In genomic region chr2:181955010-181955409, GRCh38 we compare ENCODE assay signal across 11 cellular contexts. TPM values are rescaled to one million over a fixed set of nuclear protein-coding genes. Genes with fewer than 3 reads are reported as not detected.
A peak's percentile ranks its signal among the peaks of the same experiment; 100 is the strongest.
DNase-seq lines count a peak whose midpoint lies in the region; ATAC-seq and TF ChIP-seq lines count a peak whose summit lies in the region.
"Had no signal": no experiment of that assay in that cellular context is flagged by ENCODE, and none has a peak within 500 bp of the region (broad histone marks: within the 10 kb centered on the region; RNA-seq: fewer than 3 reads in every experiment).

No MANE protein-coding gene starts in this region.

- no peaks in the 10 kb centered on the region for H3K79me2 ChIP-seq in parathyroid adenoma

- H3K36me3 Mint-ChIP-seq in endothelial cell (ENCODE audit: low read depth, unreplicated experiment): no peaks in the 10 kb centered on the region

- H3K4me3 Mint-ChIP-seq in endothelial cell (ENCODE audit: unreplicated experiment): no peak overlapping the region

- no peak overlapping the region for H3K27ac Mint-ChIP-seq in endothelial cell (ENCODE audit: unreplicated experiment)

- ATAC-seq in HG03175 (IDR thresholded peaks at IDR 0.05; ENCODE audit: unreplicated experiment) (no peak), GM21529 (IDR thresholded peaks at IDR 0.05; ENCODE audit: unreplicated experiment) (no peak)

- no peaks in the 10 kb centered on the region for H3K27me3 ChIP-seq in parathyroid adenoma (ENCODE audit: control insufficient read depth, insufficient read depth, low read length)
- H3K27me3 ChIP-seq: MG63 had no signal

- no peaks in the 10 kb centered on the region for H3K9me3 ChIP-seq in parathyroid adenoma (ENCODE audit: control insufficient read depth, low read length)
- H3K9me3 ChIP-seq: MG63 had no signal

- peak; percentile 75 for DNase-seq in EL
- DNase-seq in NCI-H460 (ENCODE audit: extremely low read depth, low read depth): peak; percentile 26
- DNase-seq in dermis blood vessel endothelial cell: peak; percentile 84
- no peak for DNase-seq in stimulated activated CD4-positive, alpha-beta T cell treated with anti-CD3 and anti-CD28 coated beads, Interleukin-1b, Interleukin-23, amount 100 ng/mL, for 48 hours
- DNase-seq in endothelial cell (ENCODE audit: low spot score): no peak
- DNase-seq: MG63; stimulated activated CD4-positive, alpha-beta T cell treated with anti-CD3 and anti-CD28 coated beads, Interleukin-4, amount 100 ng/mL, for 4 hours had no signal

- no peak overlapping the region for H3K4me3 ChIP-seq in parathyroid adenoma (ENCODE audit: low read depth, low read length)
- H3K4me3 ChIP-seq: MG63 had no signal

- no peak overlapping the region for H3K9ac ChIP-seq in parathyroid adenoma

- no peaks in the 10 kb centered on the region for H3K4me1 ChIP-seq in parathyroid adenoma

- H3K4me1 Mint-ChIP-seq in endothelial cell (ENCODE audit: unreplicated experiment): peaks cover 8% of the 10 kb centered on the region

- no peaks in the 10 kb centered on the region for H3K9me3 Mint-ChIP-seq in endothelial cell (ENCODE audit: unreplicated experiment)

- TF ChIP-seq CTCF in parathyroid adenoma (IDR thresholded peaks at IDR 0.05): no peak
- TF ChIP-seq CTCF in endothelial cell (IDR thresholded peaks at IDR 0.05; ENCODE audit: unreplicated experiment): no peak

- H3K27ac ChIP-seq in parathyroid adenoma: no peak overlapping the region

- no peak overlapping the region for H3K4me2 ChIP-seq in parathyroid adenoma (ENCODE audit: low read length)

- peak overlapping the region; percentile 70 for H2AFZ ChIP-seq in parathyroid adenoma

- H3K27me3 Mint-ChIP-seq in endothelial cell (ENCODE audit: unreplicated experiment): peaks cover 2% of the 10 kb centered on the region

- no peaks in the 10 kb centered on the region for H3K36me3 ChIP-seq in parathyroid adenoma (ENCODE audit: control insufficient read depth, insufficient read depth, low read length)
- H3K36me3 ChIP-seq: MG63 had no signal

RNA-seq across cellular contexts. Expression of gene PPP1R1C, which starts 30.6 kb away (rescaled TPM):
- total RNA-seq in NCI-H460 (2014; rRNA removed; shearing (Covaris generic)): 2.7 and 4.8 TPM in 2 replicates
- not detected in 2 replicates for polyA plus RNA-seq in NCI-H460 (2014; cell fraction: nucleus; rRNA removed)
- total RNA-seq in dermis blood vessel endothelial cell (0.28 and 0.51 TPM in 2 replicates), endothelial cell (ENCODE audit: unreplicated experiment) (0.97 TPM)
- total RNA-seq: G401 had no signal

Comparison
In these comparisons a context has a peak if more than half of its experiments do, and no peak if none do; other contexts are left out.
1. DNase-seq: peak in EL (single experiment), NCI-H460 (single experiment) and dermis blood vessel endothelial cell (single experiment); none in stimulated activated CD4-positive, alpha-beta T cell treated with anti-CD3 and anti-CD28 coated beads, Interleukin-1b, Interleukin-23, amount 100 ng/mL, for 48 hours (single experiment) and endothelial cell (single experiment).